Comparison of ENCODE assay signal across 1 cellular context in genomic region chr3:188066141-188066540, GRCh38.
TF ChIP-seq lines count a peak whose summit lies in the region.

No MANE protein-coding gene starts in this region.

TF ChIP-seq in IMR-90, 13 proteins besides CTCF, POLR2A, EP300 and RAD21 (continued from another document):
- TF ChIP-seq USF2 (IDR thresholded peaks at IDR 0.05; ENCODE audit: low read depth, low read length): no peak
